ENCODE assay signal across 30 cellular contexts in the genomic region with DNA sequence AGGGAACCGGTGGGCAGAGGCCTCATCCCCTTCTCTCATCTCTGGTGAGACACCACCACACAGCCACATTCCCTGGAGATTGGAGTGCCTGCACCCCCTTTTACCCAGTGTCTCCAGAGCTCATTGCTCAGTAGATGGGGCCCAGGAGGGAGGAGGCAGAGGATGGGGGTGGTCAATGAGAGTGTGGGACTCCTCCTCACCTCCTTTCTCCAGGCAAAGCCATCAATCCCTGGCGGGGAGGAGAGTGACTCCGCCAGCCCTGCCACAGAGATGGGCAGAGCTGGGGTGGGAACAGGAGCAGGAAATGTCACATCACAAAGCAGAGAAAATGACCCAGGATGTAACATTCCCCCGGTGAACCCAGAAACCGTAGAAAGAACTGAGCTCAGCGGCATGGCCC.
"Had no signal": no experiment of that assay in that cellular context is flagged by ENCODE, and none has a peak within 500 bp of the region (broad histone marks: within the 10 kb centered on the region; RNA-seq: fewer than 3 reads in every experiment).

No MANE protein-coding gene starts in this region.

- H3K4me1 ChIP-seq: left lung, neural progenitor cell, prostate gland, stomach, testis, thyroid gland, transverse colon, upper lobe of left lung had no signal

- H3K9me3 Mint-ChIP-seq: immature natural killer cell; memory B cell; naive thymus-derived CD8-positive, alpha-beta T cell; nephron; neural progenitor cell had no signal

- H3K36me3 Mint-ChIP-seq: immature natural killer cell; memory B cell; naive thymus-derived CD8-positive, alpha-beta T cell; neural progenitor cell; stimulated activated naive B cell treated with anti-CD40 and anti-IgM and Interleukin-4, amounts not matched to agents 10 μg/mL and 1 μg/mL and 100 μg/mL, for 72 hours had no signal

- H3K27ac ChIP-seq: left lung, neural progenitor cell, neutrophil, ovary, prostate gland, skin epidermis, stomach, testis, thyroid gland, transverse colon, upper lobe of left lung had no signal

- H3K4me3 ChIP-seq: left lung, mucosa of descending colon, neural progenitor cell, ovary, prostate gland, skin epidermis, stomach, testis, thyroid gland, transverse colon, upper lobe of left lung had no signal

- H3K27me3 ChIP-seq: neural progenitor cell, ovary, testis, thyroid gland, upper lobe of left lung had no signal

- H3K27ac Mint-ChIP-seq: immature natural killer cell; memory B cell; nephron; neural progenitor cell; stimulated activated naive B cell treated with anti-CD40 and anti-IgM and Interleukin-4, amounts not matched to agents 10 μg/mL and 1 μg/mL and 100 μg/mL, for 72 hours had no signal

- ATAC-seq: left colon; left lung; mucosa of descending colon; naive thymus-derived CD8-positive, alpha-beta T cell; right cardiac atrium; sciatic nerve; stimulated activated naive B cell treated with anti-CD40 and anti-IgM and Interleukin-4, amounts not matched to agents 10 μg/mL and 1 μg/mL and 100 μg/mL, for 72 hours; stimulated activated naive CD8-positive, alpha-beta T cell treated with anti-CD3 and anti-CD28 coated beads, Interleukin-15, Interleukin-2, amounts not matched to agents 100 U/mL and 50 U/mL, for 24 hours had no signal

- H3K4me3 Mint-ChIP-seq: immature natural killer cell; memory B cell; naive thymus-derived CD8-positive, alpha-beta T cell; nephron; neural progenitor cell; stimulated activated naive B cell treated with anti-CD40 and anti-IgM and Interleukin-4, amounts not matched to agents 10 μg/mL and 1 μg/mL and 100 μg/mL, for 72 hours had no signal

- H3K9me3 ChIP-seq: left lung, mucosa of descending colon, neutrophil, ovary, prostate gland, stomach, testis, thyroid gland, transverse colon, upper lobe of left lung had no signal

- H3K4me1 Mint-ChIP-seq: immature natural killer cell; memory B cell; naive thymus-derived CD8-positive, alpha-beta T cell; nephron; neural progenitor cell; stimulated activated naive B cell treated with anti-CD40 and anti-IgM and Interleukin-4, amounts not matched to agents 10 μg/mL and 1 μg/mL and 100 μg/mL, for 72 hours had no signal

- H3K9ac ChIP-seq: neural progenitor cell had no signal

- DNase-seq: hypothalamus; immature natural killer cell; kidney; left colon; left lung; midbrain; mucosa of descending colon; naive thymus-derived CD8-positive, alpha-beta T cell; occipital lobe; ovary; retina; right cardiac atrium; stimulated activated CD4-positive, alpha-beta T cell treated with anti-CD3 and anti-CD28 coated beads, Interleukin-12 subunit alpha, Interleukin-12 subunit beta, amount 100 ng/mL, for 4 hours; stimulated activated CD4-positive, alpha-beta T cell treated with anti-CD3 and anti-CD28 coated beads, Interleukin-15, amount 100 ng/mL, for 24 hours; stimulated activated CD4-positive, alpha-beta T cell treated with anti-CD3 and anti-CD28 coated beads, Interleukin-2, amount 100 ng/mL, for 24 hours; stimulated activated CD4-positive, alpha-beta T cell treated with anti-CD3 and anti-CD28 coated beads, Interleukin-4, amount 100 ng/mL, for 1 hour; stimulated activated naive B cell treated with anti-CD40 and anti-IgM and Interleukin-4, amounts not matched to agents 10 μg/mL and 1 μg/mL and 100 μg/mL, for 72 hours; stimulated activated naive CD8-positive, alpha-beta T cell treated with anti-CD3 and anti-CD28 coated beads, Interleukin-15, Interleukin-2, amounts not matched to agents 100 U/mL and 50 U/mL, for 24 hours; stomach; testis; thyroid gland; transverse colon; upper lobe of left lung had no signal

- H3K36me3 ChIP-seq: left lung, neural progenitor cell, neutrophil, ovary, prostate gland, stomach, thyroid gland, transverse colon, upper lobe of left lung had no signal
